Comparison of ENCODE assay signal across 8 cellular contexts in genomic region chr16:30371248-30371816, GRCh38. TPM values are rescaled to one million over a fixed set of nuclear protein-coding genes. Genes with fewer than 3 reads are reported as not detected.
DNase-seq lines count a peak whose midpoint lies in the region; ATAC-seq and TF ChIP-seq lines count a peak whose summit lies in the region.

No MANE protein-coding gene starts in this region.

- H3K27me3 ChIP-seq in adipocyte (replicated peaks; ENCODE audit: control insufficient read depth, insufficient read depth, low read length) (no peaks in the 10 kb centered on the region), layer of hippocampus (ENCODE audit: control insufficient read depth, insufficient read depth, low read length) (no peaks in the 10 kb centered on the region), thymus (ENCODE audit: control insufficient read depth, insufficient read depth) (no peaks in the 10 kb centered on the region)

- intact Hi-C loops in activated CD4-positive, alpha-beta T cell treated with anti-CD3 and anti-CD28 coated beads, Interleukin-2, amount 10 ng/mL, durations not matched to agents 24 days and 14 days (cut with micrococcal nuclease), result loop anchor here (2.0 to 10.0 kb wide), 3 partner anchors 156 to 377 kb away; partner anchors contain the start of genes HIRIP3, INO80E, PRR14 and ZNF768

- H3K36me3 ChIP-seq in adipocyte (ENCODE audit: control insufficient read depth, insufficient read depth, low read length, severe bottlenecking), result no peaks in the 10 kb centered on the region
- H3K36me3 ChIP-seq in thymus (ENCODE audit: control insufficient read depth, insufficient read depth), result peaks cover 3% of the 10 kb centered on the region

- in situ Hi-C loops in GM13976 (cut with MboI; ENCODE audit: low sequenced_read_pairs, unreplicated experiment), result no loop called here

- peaks cover 4% of the 10 kb centered on the region for H3K27me3 Mint-ChIP-seq in activated CD4-positive, alpha-beta T cell treated with anti-CD3 and anti-CD28 coated beads, Interleukin-2, amount 10 ng/mL, durations not matched to agents 24 days and 14 days

- peaks cover 21% of the 10 kb centered on the region for H3K4me1 ChIP-seq in adipocyte (ENCODE audit: control insufficient read depth, insufficient read depth, low read length)
- H3K4me1 ChIP-seq in thymus (ENCODE audit: control insufficient read depth, insufficient read depth, low read length), result peaks cover 36% of the 10 kb centered on the region

- 25% methylated on average over 11 of the region's 11 CpGs for WGBS in thymus

- H3K4me3 ChIP-seq in adipocyte (ENCODE audit: low read length) (peak overlapping the region; percentile 79), thymus (ENCODE audit: low read length) (peak overlapping the region; percentile 53)

- TF ChIP-seq CTCF in GM13976 (IDR thresholded peaks at IDR 0.05; ENCODE audit: borderline replicate concordance, control extremely low read depth, extremely low read depth, insufficient read depth, missing control alignments), result no peak

- H3K27ac ChIP-seq in layer of hippocampus (ENCODE audit: low read depth, low read length) (peak overlapping the region; percentile 98), thymus (ENCODE audit: low read depth) (peak overlapping the region; percentile 52)

- peak overlapping the region; percentile 94 for H3K27ac Mint-ChIP-seq in activated CD4-positive, alpha-beta T cell treated with anti-CD3 and anti-CD28 coated beads, Interleukin-2, amount 10 ng/mL, durations not matched to agents 24 days and 14 days

- H3K9me3 ChIP-seq in adipocyte (ENCODE audit: control insufficient read depth, low read length) (no peaks in the 10 kb centered on the region), thymus (ENCODE audit: control insufficient read depth) (no peaks in the 10 kb centered on the region)

- peaks cover 40% of the 10 kb centered on the region for H3K4me1 Mint-ChIP-seq in activated CD4-positive, alpha-beta T cell treated with anti-CD3 and anti-CD28 coated beads, Interleukin-2, amount 10 ng/mL, durations not matched to agents 24 days and 14 days

- H3K36me3 Mint-ChIP-seq in activated CD4-positive, alpha-beta T cell treated with anti-CD3 and anti-CD28 coated beads, Interleukin-2, amount 10 ng/mL, durations not matched to agents 24 days and 14 days (ENCODE audit: low read depth), result peaks cover 20% of the 10 kb centered on the region

- peak overlapping the region; percentile 88 for H3K4me3 Mint-ChIP-seq in activated CD4-positive, alpha-beta T cell treated with anti-CD3 and anti-CD28 coated beads, Interleukin-2, amount 10 ng/mL, durations not matched to agents 24 days and 14 days

- no peaks in the 10 kb centered on the region for H3K9me3 Mint-ChIP-seq in activated CD4-positive, alpha-beta T cell treated with anti-CD3 and anti-CD28 coated beads, Interleukin-2, amount 10 ng/mL, durations not matched to agents 24 days and 14 days

- H3K9ac ChIP-seq in adipocyte (ENCODE audit: low read length), result peak overlapping the region; percentile 87

- ATAC-seq in HG02973 (IDR thresholded peaks at IDR 0.05; ENCODE audit: unreplicated experiment), result no peak

- DNase-seq in activated CD4-positive, alpha-beta T cell treated with anti-CD3 and anti-CD28 coated beads, Interleukin-2, amount 10 ng/mL, durations not matched to agents 24 days and 14 days, result no peak
- no peak for DNase-seq in activated CD4-positive, alpha-beta T cell treated with anti-CD3 and anti-CD28 coated beads for 48 hours
- DNase-seq in adipocyte (ENCODE audit: low read depth) (no peak), GM13976 (ENCODE audit: low spot score) (no peak)
- no peak for DNase-seq in activated CD4-positive, alpha-beta T cell treated with anti-CD3 and anti-CD28 coated beads for 1 hour

RNA-seq across cellular contexts. Expression of gene TBC1D10B, which starts 1.0 kb away (rescaled TPM):
- 68.9 TPM in 2 replicates for total RNA-seq in activated CD4-positive, alpha-beta T cell treated with anti-CD3 and anti-CD28 coated beads, Interleukin-2, amount 10 ng/mL, durations not matched to agents 24 days and 14 days
- polyA plus RNA-seq in thymus, result 25.0 TPM

RNA-seq across cellular contexts. Expression of gene MYL11, which starts 3.3 kb away (rescaled TPM):
- 1.0 and 1.3 TPM in 2 replicates for total RNA-seq in activated CD4-positive, alpha-beta T cell treated with anti-CD3 and anti-CD28 coated beads, Interleukin-2, amount 10 ng/mL, durations not matched to agents 24 days and 14 days
- polyA plus RNA-seq in thymus, result 12.5 TPM

RNA-seq across cellular contexts. Expression of gene SEPTIN1, which starts 11.0 kb away (rescaled TPM):
- 162 and 163 TPM in 2 replicates for total RNA-seq in activated CD4-positive, alpha-beta T cell treated with anti-CD3 and anti-CD28 coated beads, Interleukin-2, amount 10 ng/mL, durations not matched to agents 24 days and 14 days
- polyA plus RNA-seq in thymus, result 337 TPM

RNA-seq across cellular contexts. Expression of gene CD2BP2, which starts 16.2 kb away (rescaled TPM):
- 80.5 and 93.2 TPM in 2 replicates for total RNA-seq in activated CD4-positive, alpha-beta T cell treated with anti-CD3 and anti-CD28 coated beads, Interleukin-2, amount 10 ng/mL, durations not matched to agents 24 days and 14 days
- 48.0 TPM for polyA plus RNA-seq in thymus

RNA-seq across cellular contexts. Expression of gene ZNF48, which starts 23.9 kb away (rescaled TPM):
- 16.5 and 18.3 TPM in 2 replicates for total RNA-seq in activated CD4-positive, alpha-beta T cell treated with anti-CD3 and anti-CD28 coated beads, Interleukin-2, amount 10 ng/mL, durations not matched to agents 24 days and 14 days
- 5.9 TPM for polyA plus RNA-seq in thymus
